18 cellular contexts compared by ENCODE assay signal in the genomic region with DNA sequence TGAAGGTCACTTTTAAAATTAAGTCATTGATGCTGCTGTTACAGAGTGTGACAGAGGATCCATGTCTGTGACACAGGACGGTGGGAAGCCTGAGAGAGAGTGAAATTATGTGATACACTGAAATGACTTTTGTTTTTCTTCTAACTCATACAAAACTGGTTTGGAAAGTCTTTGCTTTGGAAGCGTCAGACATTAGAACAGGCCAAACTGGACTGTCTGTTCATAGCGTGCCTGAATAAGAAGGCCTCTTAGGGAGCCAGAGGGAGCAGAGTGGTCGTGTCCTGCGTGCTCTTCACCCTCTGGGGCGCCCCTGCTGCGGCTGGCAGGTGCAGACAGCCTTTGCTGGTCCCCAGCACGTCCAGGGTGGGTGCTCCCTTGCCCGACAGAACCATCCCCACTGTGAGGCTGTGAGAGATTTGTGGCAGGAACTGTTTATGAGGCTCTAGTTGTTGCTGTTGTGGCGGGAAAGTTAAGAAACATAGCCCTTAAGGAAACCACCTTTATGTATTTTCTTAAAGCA. TPM values are rescaled to one million over a fixed set of nuclear protein-coding genes. Genes with fewer than 3 reads are reported as not detected.
A peak's percentile ranks its signal among the peaks of the same experiment; 100 is the strongest.
DNase-seq lines count a peak whose midpoint lies in the region; ATAC-seq and TF ChIP-seq lines count a peak whose summit lies in the region.
"Had no signal": no experiment of that assay in that cellular context is flagged by ENCODE, and none has a peak within 500 bp of the region (broad histone marks: within the 10 kb centered on the region; RNA-seq: fewer than 3 reads in every experiment).

No MANE protein-coding gene starts in this region.

- WGBS in testis, 2 donors = 56 to 63% methylated on average over 10 of the region's 10 CpGs

- H3K27ac ChIP-seq in testis = peak overlapping the region; percentile 14 to 72
- no peak overlapping the region for H3K27ac ChIP-seq in CD8-positive, alpha-beta memory T cell (ENCODE audit: low read depth, low read length)
- H3K27ac ChIP-seq: 22Rv1, pancreas, tibial artery had no signal

- H3K9me3 Mint-ChIP-seq in activated T-cell treated with anti-CD3 and anti-CD28 coated beads, Interleukin-2, amount 50 U/mL, for 72 hours = no peaks in the 10 kb centered on the region
- H3K9me3 Mint-ChIP-seq in dendritic cell treated with granulocyte-macrophage colony-stimulating factor and Interleukin-4, amounts not matched to agents 40 ng/mL and 50 ng/mL, for 4 days = no peaks in the 10 kb centered on the region
- H3K9me3 Mint-ChIP-seq in nephron = no peaks in the 10 kb centered on the region
- no peaks in the 10 kb centered on the region for H3K9me3 Mint-ChIP-seq in CD8-positive, alpha-beta memory T cell
- H3K9me3 Mint-ChIP-seq: activated CD4-positive, alpha-beta memory T cell treated with anti-CD3 and anti-CD28 coated beads, Interleukin-2, amount 10 ng/mL, durations not matched to agents 7 days and 5 days; T-helper 2 cell treated with Interferon-gamma antibody and Interleukin-4, amounts not matched to agents 5 μg/mL and 100 μg/mL, for 36 hours had no signal

- no peak for DNase-seq in activated T-cell treated with anti-CD3 and anti-CD28 coated beads, Interleukin-2, amount 50 U/mL, for 72 hours
- DNase-seq in activated T-cell treated with anti-CD3 and anti-CD28 coated beads, Interleukin-2, amount 50 U/mL, for 48 hours = no peak
- DNase-seq in testis (no peak), left lobe of liver (ENCODE audit: low spot score) (no peak)
- DNase-seq in CD8-positive, alpha-beta memory T cell = no peak
- DNase-seq: activated CD4-positive, alpha-beta memory T cell treated with anti-CD3 and anti-CD28 coated beads, Interleukin-2, amount 10 ng/mL, durations not matched to agents 7 days and 5 days; NCI-H1436 treated with DMSO at 0.1 percent for 48 hours; NCI-H2171 treated with DMSO at 0.1 percent for 48 hours; NCI-H526 had no signal

- H3K36me3 Mint-ChIP-seq in activated T-cell treated with anti-CD3 and anti-CD28 coated beads, Interleukin-2, amount 50 U/mL, for 72 hours (ENCODE audit: insufficient read depth in 2 of 2) = peaks cover 0 to 2% of the 10 kb centered on the region in 2 donors
- H3K36me3 Mint-ChIP-seq in dendritic cell treated with granulocyte-macrophage colony-stimulating factor and Interleukin-4, amounts not matched to agents 40 ng/mL and 50 ng/mL, for 4 days (ENCODE audit: low read depth) = peaks cover 79% of the 10 kb centered on the region
- H3K36me3 Mint-ChIP-seq in nephron (ENCODE audit: low read depth) = peaks cover 47% of the 10 kb centered on the region
- peaks cover 5 to 47% (median 11%) of the 10 kb centered on the region in 3 donors for H3K36me3 Mint-ChIP-seq in CD8-positive, alpha-beta memory T cell

- intact Hi-C loops in dendritic cell treated with granulocyte-macrophage colony-stimulating factor and Interleukin-4, amounts not matched to agents 40 ng/mL and 50 ng/mL, for 4 days (cut with micrococcal nuclease) = no loop called here
- intact Hi-C loops in testis (cut with DNase I; ENCODE audit: low total_unique reads) = loop anchor here (5.0 kb wide), 1 partner anchor 48 kb away; no protein-coding TSS in a partner anchor

- H3K4me3 Mint-ChIP-seq in activated T-cell treated with anti-CD3 and anti-CD28 coated beads, Interleukin-2, amount 50 U/mL, for 72 hours = no peak overlapping the region
- no peak overlapping the region for H3K4me3 Mint-ChIP-seq in dendritic cell treated with granulocyte-macrophage colony-stimulating factor and Interleukin-4, amounts not matched to agents 40 ng/mL and 50 ng/mL, for 4 days
- H3K4me3 Mint-ChIP-seq in nephron = no peak overlapping the region
- no peak overlapping the region for H3K4me3 Mint-ChIP-seq in CD8-positive, alpha-beta memory T cell
- H3K4me3 Mint-ChIP-seq: activated CD4-positive, alpha-beta memory T cell treated with anti-CD3 and anti-CD28 coated beads, Interleukin-2, amount 10 ng/mL, durations not matched to agents 7 days and 5 days; B cell; T-helper 2 cell treated with Interferon-gamma antibody and Interleukin-4, amounts not matched to agents 5 μg/mL and 100 μg/mL, for 36 hours had no signal

- H3K4me3 ChIP-seq in testis = no peak overlapping the region
- no peak overlapping the region for H3K4me3 ChIP-seq in CD8-positive, alpha-beta memory T cell (ENCODE audit: low read length)
- H3K4me3 ChIP-seq: pancreas, tibial artery had no signal

- no peaks in the 10 kb centered on the region for H3K4me1 Mint-ChIP-seq in activated T-cell treated with anti-CD3 and anti-CD28 coated beads, Interleukin-2, amount 50 U/mL, for 72 hours (ENCODE audit: low read depth)
- peaks cover 42% of the 10 kb centered on the region for H3K4me1 Mint-ChIP-seq in dendritic cell treated with granulocyte-macrophage colony-stimulating factor and Interleukin-4, amounts not matched to agents 40 ng/mL and 50 ng/mL, for 4 days (ENCODE audit: low read depth)
- H3K4me1 Mint-ChIP-seq in nephron = peaks cover 31% of the 10 kb centered on the region
- no peaks in the 10 kb centered on the region for H3K4me1 Mint-ChIP-seq in CD8-positive, alpha-beta memory T cell
- H3K4me1 Mint-ChIP-seq: activated CD4-positive, alpha-beta memory T cell treated with anti-CD3 and anti-CD28 coated beads, Interleukin-2, amount 10 ng/mL, durations not matched to agents 7 days and 5 days; B cell had no signal

- H3K27me3 ChIP-seq in testis = no peaks in the 10 kb centered on the region
- H3K27me3 ChIP-seq in CD8-positive, alpha-beta memory T cell (ENCODE audit: insufficient read depth, low read length, poor library complexity, severe bottlenecking) = no peaks in the 10 kb centered on the region
- H3K27me3 ChIP-seq: pancreas, tibial artery had no signal

- peaks cover 38% of the 10 kb centered on the region for H3K4me1 ChIP-seq in testis
- no peaks in the 10 kb centered on the region for H3K4me1 ChIP-seq in CD8-positive, alpha-beta memory T cell (ENCODE audit: insufficient read depth, low read length)
- H3K4me1 ChIP-seq: pancreas had no signal

- POLR2A ChIA-PET in CD8-positive, alpha-beta memory T cell (lab: Charles Lee) = no interaction called here

- no peak for ATAC-seq in activated T-cell treated with anti-CD3 and anti-CD28 coated beads, Interleukin-2, amount 50 U/mL, for 72 hours (replicated peaks in 1 of 2)
- no peak for ATAC-seq in left lobe of liver
- no peak for ATAC-seq in GM21367 (IDR thresholded peaks at IDR 0.05; ENCODE audit: unreplicated experiment)
- ATAC-seq: SK-N-SH treated with all-trans-retinoic acid at 6 μM for 48 hours had no signal

- peak overlapping the region; percentile 13 for H3K27ac Mint-ChIP-seq in activated T-cell treated with anti-CD3 and anti-CD28 coated beads, Interleukin-2, amount 50 U/mL, for 72 hours
- H3K27ac Mint-ChIP-seq in dendritic cell treated with granulocyte-macrophage colony-stimulating factor and Interleukin-4, amounts not matched to agents 40 ng/mL and 50 ng/mL, for 4 days = peak overlapping the region; percentile 82
- H3K27ac Mint-ChIP-seq in nephron = peak overlapping the region in 2 of 3 experiments; percentile 49 to 83
- H3K27ac Mint-ChIP-seq in CD8-positive, alpha-beta memory T cell = peak overlapping the region in 1 of 8 donors; percentile 73
- H3K27ac Mint-ChIP-seq: activated CD4-positive, alpha-beta memory T cell treated with anti-CD3 and anti-CD28 coated beads, Interleukin-2, amount 10 ng/mL, durations not matched to agents 7 days and 5 days; B cell; T-helper 2 cell treated with Interferon-gamma antibody and Interleukin-4, amounts not matched to agents 5 μg/mL and 100 μg/mL, for 36 hours had no signal

- no peaks in the 10 kb centered on the region for H3K36me3 ChIP-seq in testis (ENCODE audit: low read depth, missing control alignments)
- H3K36me3 ChIP-seq in CD8-positive, alpha-beta memory T cell (ENCODE audit: insufficient read depth, low read length) = no peaks in the 10 kb centered on the region

- TF ChIP-seq POLR2A in testis (IDR thresholded peaks at IDR 0.05) = no peak

- no peak for TF ChIP-seq CTCF in nephron (IDR thresholded peaks at IDR 0.05; ENCODE audit: unreplicated experiment in 3 of 3)
- TF ChIP-seq CTCF in testis (IDR thresholded peaks at IDR 0.05) = no peak

- no peaks in the 10 kb centered on the region for H3K9me3 ChIP-seq in testis
- H3K9me3 ChIP-seq in CD8-positive, alpha-beta memory T cell (ENCODE audit: low read length) = no peaks in the 10 kb centered on the region
- H3K9me3 ChIP-seq: pancreas, tibial artery had no signal

- H3K27me3 Mint-ChIP-seq in activated T-cell treated with anti-CD3 and anti-CD28 coated beads, Interleukin-2, amount 50 U/mL, for 72 hours (ENCODE audit: low read depth) = no peaks in the 10 kb centered on the region
- no peaks in the 10 kb centered on the region for H3K27me3 Mint-ChIP-seq in dendritic cell treated with granulocyte-macrophage colony-stimulating factor and Interleukin-4, amounts not matched to agents 40 ng/mL and 50 ng/mL, for 4 days
- H3K27me3 Mint-ChIP-seq in nephron (ENCODE audit: low read depth) = peaks cover 8% of the 10 kb centered on the region
- H3K27me3 Mint-ChIP-seq in CD8-positive, alpha-beta memory T cell = no peaks in the 10 kb centered on the region
- H3K27me3 Mint-ChIP-seq: activated CD4-positive, alpha-beta memory T cell treated with anti-CD3 and anti-CD28 coated beads, Interleukin-2, amount 10 ng/mL, durations not matched to agents 7 days and 5 days; B cell had no signal

- CTCF ChIA-PET in CD8-positive, alpha-beta memory T cell (lab: Charles Lee) = no interaction called here

RNA-seq across cellular contexts. Expression of gene PGD, which starts 19.7 kb away (rescaled TPM):
- 10 to 100 TPM; 66.7 to 78.8 TPM for total RNA-seq in activated T-cell treated with anti-CD3 and anti-CD28 coated beads, Interleukin-2, amount 50 U/mL, for 72 hours
- total RNA-seq in testis (100 to 1,000 TPM; 209 to 241 TPM), left lobe of liver (51.2 TPM)
- 208 TPM for polyA plus RNA-seq in testis (ENCODE audit: insufficient read depth, low read depth, low replicate concordance)
- 100 to 1,000 TPM; 115 to 116 TPM for total RNA-seq in CD8-positive, alpha-beta memory T cell
- 42.4 TPM for polyA plus RNA-seq in CD8-positive, alpha-beta memory T cell

RNA-seq across cellular contexts. Expression of gene CENPS, which starts 51.1 kb away (rescaled TPM):
- 10 to 100 TPM; 15.7 to 16.8 TPM for total RNA-seq in activated T-cell treated with anti-CD3 and anti-CD28 coated beads, Interleukin-2, amount 50 U/mL, for 72 hours
- total RNA-seq in testis (10 to 100 TPM; 26.4 to 49.6 TPM), left lobe of liver (9.7 TPM)
- polyA plus RNA-seq in testis (ENCODE audit: insufficient read depth, low read depth, low replicate concordance) = 125 TPM
- 10 to 100 TPM; 32.2 TPM for total RNA-seq in CD8-positive, alpha-beta memory T cell
- 9.7 TPM for polyA plus RNA-seq in CD8-positive, alpha-beta memory T cell
